Comparison of ENCODE assay signal across 23 cellular contexts in the genomic region with DNA sequence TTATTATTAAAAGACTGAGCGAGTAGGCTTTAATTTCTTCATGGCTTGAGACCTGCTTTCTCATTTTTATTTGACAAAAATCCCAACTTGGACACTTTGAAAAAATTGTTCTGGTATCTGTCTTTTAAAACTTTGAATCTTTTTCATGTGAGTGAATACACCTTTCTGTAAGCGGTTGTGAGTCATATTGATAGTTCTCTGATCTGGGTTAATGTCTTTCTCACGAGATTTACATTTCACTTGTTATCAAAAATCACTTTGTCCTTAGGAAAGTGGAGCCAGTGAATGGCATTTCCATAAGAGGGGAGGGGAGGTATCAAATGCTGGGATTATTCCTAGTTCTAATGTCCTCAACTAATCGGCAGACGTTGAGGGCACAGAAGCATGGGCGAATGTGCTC.
"Had no signal": no experiment of that assay in that cellular context is flagged by ENCODE, and none has a peak within 500 bp of the region (broad histone marks: within the 10 kb centered on the region; RNA-seq: fewer than 3 reads in every experiment).

No MANE protein-coding gene starts in this region.

- H3K36me3 ChIP-seq: MG63 had no signal

- H3K27ac ChIP-seq: RWPE1 had no signal

- H3K4me3 ChIP-seq: MG63 had no signal

- DNase-seq: IMR-90, Karpas-422, KG1, MG63, NCI-H1092 treated with DMSO at 0.1 percent for 48 hours, NCI-H1436, NCI-H187, NCI-H2029, NCI-H2081 treated with DMSO at 0.1 percent for 48 hours, NCI-H2171, NCI-H226, NCI-H446, NCI-H510A, NCI-H524 treated with DMSO at 0.1 percent for 48 hours, NCI-H69, NCI-H774, PC-3, SHP77, SK-N-SH, SW 1271 had no signal

- FAIRE-seq: HepG2 had no signal

- H3K27me3 ChIP-seq: MG63 had no signal

- H3K4me2 ChIP-seq: SK-N-SH had no signal

- H3K9ac ChIP-seq: SK-N-SH had no signal

- ATAC-seq: Panc1, PC-3 had no signal

- H3K9me3 ChIP-seq: MG63, SK-N-SH had no signal
